Comparison of ENCODE assay signal across 8 cellular contexts in genomic region chr5:58582411-58583393, GRCh38. TPM values are rescaled to one million over a fixed set of nuclear protein-coding genes. Genes with fewer than 3 reads are reported as not detected.
DNase-seq lines count a peak whose midpoint lies in the region; ATAC-seq and TF ChIP-seq lines count a peak whose summit lies in the region.

RAB3C (plus strand) TSS chr5:58583075; CDS start chr5:58583209, 134 bp downstream.

- no peak within 1 kb of the TSS for H3K27ac Mint-ChIP-seq in CD4-positive, alpha-beta T cell
- no peak within 1 kb of the TSS for H3K27ac Mint-ChIP-seq in activated CD4-positive, alpha-beta memory T cell treated with anti-CD3 and anti-CD28 coated beads, Interleukin-2, amount 10 ng/mL, durations not matched to agents 7 days and 5 days

- H3K4me3 Mint-ChIP-seq in CD4-positive, alpha-beta T cell: peak within 1 kb of the TSS; percentile 57
- H3K4me3 Mint-ChIP-seq in activated CD4-positive, alpha-beta memory T cell treated with anti-CD3 and anti-CD28 coated beads, Interleukin-2, amount 10 ng/mL, durations not matched to agents 7 days and 5 days: peak within 1 kb of the TSS; percentile 64

- H3K36me3 Mint-ChIP-seq in CD4-positive, alpha-beta T cell (ENCODE audit: low read depth): no peaks in the 10 kb centered on the region
- H3K36me3 Mint-ChIP-seq in activated CD4-positive, alpha-beta memory T cell treated with anti-CD3 and anti-CD28 coated beads, Interleukin-2, amount 10 ng/mL, durations not matched to agents 7 days and 5 days (ENCODE audit: low read depth): no peaks in the 10 kb centered on the region

- ATAC-seq in CD4-positive, alpha-beta T cell (ENCODE audit: poor library complexity): peak; percentile 72
- ATAC-seq in GM19328 (IDR thresholded peaks at IDR 0.05; ENCODE audit: unreplicated experiment) (peak; percentile 100), HG03378 (IDR thresholded peaks at IDR 0.05; ENCODE audit: unreplicated experiment) (peak; percentile 99)

- DNase-seq in CD4-positive, alpha-beta T cell: peak in 3 of 10 experiments; percentile 3 to 14 (median 7)
- DNase-seq in NCI-H446 (lab: John Stamatoyannopoulos, UW) (peak; percentile 88 to 94), epithelial cell of proximal tubule (ENCODE audit: low read depth) (peak; percentile 45)
- peak; percentile 68 for DNase-seq in activated CD4-positive, alpha-beta memory T cell treated with anti-CD3 and anti-CD28 coated beads, Interleukin-2, amount 10 ng/mL, durations not matched to agents 7 days and 5 days
- peak; percentile 19 to 38 for DNase-seq in stimulated activated CD8-positive, alpha-beta memory T cell treated with anti-CD3 and anti-CD28 coated beads, Interleukin-2, amount 100 ng/mL, for 48 hours (ENCODE audit: low read depth in 2 of 2)

- CTCF ChIA-PET in CD4-positive, alpha-beta T cell (lab: Charles Lee): no interaction called here
- CTCF ChIA-PET in activated CD4-positive, alpha-beta memory T cell treated with anti-CD3 and anti-CD28 coated beads, Interleukin-2, amount 10 ng/mL, durations not matched to agents 7 days and 5 days (lab: Charles Lee): no interaction called here

- H3K9me3 Mint-ChIP-seq in CD4-positive, alpha-beta T cell: peaks cover 5% of the 10 kb centered on the region
- no peaks in the 10 kb centered on the region for H3K9me3 Mint-ChIP-seq in activated CD4-positive, alpha-beta memory T cell treated with anti-CD3 and anti-CD28 coated beads, Interleukin-2, amount 10 ng/mL, durations not matched to agents 7 days and 5 days

- TF ChIP-seq CTCF in CD4-positive, alpha-beta T cell (IDR thresholded peaks at IDR 0.05): no peak
- no peak for TF ChIP-seq CTCF in epithelial cell of proximal tubule (conservative IDR thresholded peaks at IDR 0.05; ENCODE audit: low read depth, low read length)

- POLR2A ChIA-PET in CD4-positive, alpha-beta T cell (lab: Charles Lee): no interaction called here
- POLR2A ChIA-PET in activated CD4-positive, alpha-beta memory T cell treated with anti-CD3 and anti-CD28 coated beads, Interleukin-2, amount 10 ng/mL, durations not matched to agents 7 days and 5 days (lab: Charles Lee): no interaction called here

- H3K9me3 ChIP-seq in CD4-positive, alpha-beta T cell (ENCODE audit: control insufficient read depth, low read length): no peaks in the 10 kb centered on the region
- no peaks in the 10 kb centered on the region for H3K9me3 ChIP-seq in mesodermal cell (ENCODE audit: control insufficient read depth, low read length)

- H3K4me1 Mint-ChIP-seq in CD4-positive, alpha-beta T cell (ENCODE audit: low read depth): peaks cover 27% of the 10 kb centered on the region
- H3K4me1 Mint-ChIP-seq in activated CD4-positive, alpha-beta memory T cell treated with anti-CD3 and anti-CD28 coated beads, Interleukin-2, amount 10 ng/mL, durations not matched to agents 7 days and 5 days: peaks cover 15% of the 10 kb centered on the region

- no peaks in the 10 kb centered on the region for H3K36me3 ChIP-seq in mesodermal cell (ENCODE audit: control insufficient read depth, insufficient read depth, low read length)

- WGBS in mesodermal cell (ENCODE audit: insufficient coverage in 2 of 2), 2 experiments: 0 to 1% methylated on average over 44 to 56 of the region's 62 CpGs

- H3K4me3 ChIP-seq in epithelial cell of proximal tubule (ENCODE audit: low read depth, low read length) (peak within 1 kb of the TSS; percentile 71), mesodermal cell (ENCODE audit: extremely low read depth, insufficient read depth, low read length, poor library complexity, severe bottlenecking) (peak within 1 kb of the TSS; percentile 71)

- H3K27me3 ChIP-seq in CD4-positive, alpha-beta T cell (ENCODE audit: control insufficient read depth, insufficient read depth, low read length): peaks cover 45% of the 10 kb centered on the region

- H3K27me3 Mint-ChIP-seq in CD4-positive, alpha-beta T cell: peaks cover 59% of the 10 kb centered on the region
- H3K27me3 Mint-ChIP-seq in activated CD4-positive, alpha-beta memory T cell treated with anti-CD3 and anti-CD28 coated beads, Interleukin-2, amount 10 ng/mL, durations not matched to agents 7 days and 5 days: peaks cover 31% of the 10 kb centered on the region

- intact Hi-C loops in CD4-positive, alpha-beta T cell (cut with DNase I, micrococcal nuclease): no loop called here

- no peak within 1 kb of the TSS for H3K27ac ChIP-seq in CD4-positive, alpha-beta T cell (ENCODE audit: low read depth, low read length)
- H3K27ac ChIP-seq in mesodermal cell (ENCODE audit: low read depth, low read length, severe bottlenecking): no peak within 1 kb of the TSS

- no peaks in the 10 kb centered on the region for H3K4me1 ChIP-seq in mesodermal cell (ENCODE audit: control insufficient read depth, insufficient read depth, low read length, poor library complexity, severe bottlenecking)

RNA-seq across cellular contexts. Expression of gene RAB3C, which starts in this region (rescaled TPM):
- not detected for total RNA-seq in CD4-positive, alpha-beta T cell
- not detected for total RNA-seq in activated CD4-positive, alpha-beta memory T cell treated with anti-CD3 and anti-CD28 coated beads, Interleukin-2, amount 10 ng/mL, durations not matched to agents 7 days and 5 days
- total RNA-seq in epithelial cell of proximal tubule: not detected in 2 replicates
- polyA plus RNA-seq in mesodermal cell (2013, experiment 1 of 2): 12.6 TPM
- 11.0 TPM for polyA plus RNA-seq in mesodermal cell (2013, experiment 2 of 2)

Comparison
In these comparisons a context has a peak if more than half of its experiments do, and no peak if none do; other contexts are left out.
1. Peak in ATAC-seq in CD4-positive, alpha-beta T cell; RNA of the gene not detected or under 1 TPM.
2. Peak in DNase-seq in activated CD4-positive, alpha-beta memory T cell treated with anti-CD3 and anti-CD28 coated beads, Interleukin-2, amount 10 ng/mL, durations not matched to agents 7 days and 5 days; RNA of the gene not detected or under 1 TPM.
3. Peak in DNase-seq and H3K4me3 ChIP-seq in epithelial cell of proximal tubule; RNA of the gene not detected or under 1 TPM.